1 cellular context compared by ENCODE assay signal in genomic region chr12:62098131-62098530, GRCh38.
TF ChIP-seq lines count a peak whose summit lies in the region.

No MANE protein-coding gene starts in this region.

TF ChIP-seq in GM23338, 12 proteins besides CTCF, POLR2A, EP300 and RAD21 (continued from another document):
- no peak for TF ChIP-seq REST (IDR thresholded peaks at IDR 0.05; ENCODE audit: unreplicated experiment)
- no peak for TF ChIP-seq JUNB (IDR thresholded peaks at IDR 0.05; ENCODE audit: unreplicated experiment)
- TF ChIP-seq ZNF114 (CRISPR knock-in tag; IDR thresholded peaks at IDR 0.05), result no peak
- TF ChIP-seq STAT1 (IDR thresholded peaks at IDR 0.05; ENCODE audit: unreplicated experiment), result no peak
- TF ChIP-seq ZNF331 (CRISPR knock-in tag; IDR thresholded peaks at IDR 0.05; ENCODE audit: low read depth), result no peak
